ENCODE assay signal across 8 cellular contexts in genomic region chr17:978110-979093, GRCh38. TPM values are rescaled to one million over a fixed set of nuclear protein-coding genes. Genes with fewer than 3 reads are reported as not detected.
DNase-seq lines count a peak whose midpoint lies in the region; ATAC-seq and TF ChIP-seq lines count a peak whose summit lies in the region.

No MANE protein-coding gene starts in this region.

- H3K36me3 Mint-ChIP-seq in HFFc6 (ENCODE audit: low read depth), result peaks cover 18% of the 10 kb centered on the region

- H3K36me3 ChIP-seq in ACC112 (ENCODE audit: insufficient read depth, low read length), result no peaks in the 10 kb centered on the region
- no peaks in the 10 kb centered on the region for H3K36me3 ChIP-seq in brain microvascular endothelial cell (replicated peaks)
- H3K36me3 ChIP-seq in liver (ENCODE audit: control insufficient read depth in 4 of 4, insufficient read depth in 3 of 4, low read depth in 1 of 4, low read length in 3 of 4), result peaks cover 0 to 2% (median 0%) of the 10 kb centered on the region in 4 donors
- no peaks in the 10 kb centered on the region for H3K36me3 ChIP-seq in upper lobe of right lung

- H3K27me3 ChIP-seq in ACC112 (ENCODE audit: insufficient read depth, low read length) (no peaks in the 10 kb centered on the region), brain microvascular endothelial cell (replicated peaks) (no peaks in the 10 kb centered on the region), liver (ENCODE audit: control insufficient read depth in 4 of 4, insufficient read depth in 4 of 4, low read length in 3 of 4) (no peaks in the 10 kb centered on the region), upper lobe of right lung (no peaks in the 10 kb centered on the region)

- peak; percentile 3 to 11 for TF ChIP-seq RAD21 in liver (IDR thresholded peaks at IDR 0.05)

- H3K9ac ChIP-seq in liver (ENCODE audit: low read depth in 1 of 2, low read length in 2 of 2), result no peak overlapping the region

- peak; percentile 8 for ATAC-seq in upper lobe of right lung

- H3K27me3 Mint-ChIP-seq in HFFc6 (ENCODE audit: insufficient read depth), result peaks cover 1% of the 10 kb centered on the region

- no peaks in the 10 kb centered on the region for H3K9me3 ChIP-seq in liver (ENCODE audit: control insufficient read depth in 4 of 4, low read length in 3 of 4)
- no peaks in the 10 kb centered on the region for H3K9me3 ChIP-seq in upper lobe of right lung

- H3K4me3 Mint-ChIP-seq in HFFc6, result peak overlapping the region; percentile 92

- peaks cover 21% of the 10 kb centered on the region for H3K4me1 ChIP-seq in ACC112 (ENCODE audit: control insufficient read depth, insufficient read depth, low read length, unreplicated experiment)
- H3K4me1 ChIP-seq in liver (ENCODE audit: control insufficient read depth in 4 of 4, insufficient read depth in 4 of 4, low read length in 3 of 4), result peaks cover 0 to 23% (median 15%) of the 10 kb centered on the region in 4 donors
- H3K4me1 ChIP-seq in upper lobe of right lung, result peaks cover 15% of the 10 kb centered on the region

- peak overlapping the region; percentile 67 for H2AFZ ChIP-seq in ACC112 (ENCODE audit: low read length, unreplicated experiment)

- H3K4me3 ChIP-seq in ACC112 (ENCODE audit: low read depth, low read length) (peak overlapping the region; percentile 82), brain microvascular endothelial cell (ENCODE audit: low read depth, low read length) (peak overlapping the region; percentile 56), liver (ENCODE audit: low read depth in 1 of 3, low read length in 3 of 3) (peak overlapping the region; percentile 2 to 79 (median 55)), upper lobe of right lung (peak overlapping the region; percentile 73)

- intact Hi-C loops in upper lobe of right lung (cut with DNase I), result loop anchor here (5.0 kb wide), 1 partner anchor 176 kb away; no protein-coding TSS in a partner anchor

- 6% methylated on average over 72 of the region's 72 CpGs for WGBS in liver

- TF ChIP-seq CTCF in HFFc6 (IDR thresholded peaks at IDR 0.05) (no peak), brain microvascular endothelial cell (IDR thresholded peaks at IDR 0.05; ENCODE audit: low read depth, low read length, missing control alignments) (no peak), liver (IDR thresholded peaks at IDR 0.05; ENCODE audit: low read depth, low read length, missing input control) (no peak), upper lobe of right lung (IDR thresholded peaks at IDR 0.05) (no peak)

- peaks cover 28% of the 10 kb centered on the region for H3K79me2 ChIP-seq in ACC112 (ENCODE audit: control insufficient read depth, insufficient read depth, low read length, unreplicated experiment)

- H3K27ac Mint-ChIP-seq in HFFc6, result peak overlapping the region; percentile 80

- DNase-seq in HFFc6, result peak; percentile 25
- DNase-seq in brain microvascular endothelial cell, result no peak
- DNase-seq in upper lobe of right lung, result peak; percentile 77
- DNase-seq in cerebellar nuclear complex (lab: John Stamatoyannopoulos, UW), result no peak
- DNase-seq in COLO668 (lab: John Stamatoyannopoulos, UW; ENCODE audit: unreplicated experiment), result no peak
- DNase-seq in 8988T, result no peak

- H3K9me3 Mint-ChIP-seq in HFFc6, result no peaks in the 10 kb centered on the region

- H3K27ac ChIP-seq in ACC112 (ENCODE audit: low read depth, low read length) (peak overlapping the region; percentile 5; the same call in 1 of the 2 replicates), brain microvascular endothelial cell (no peak overlapping the region), liver (ENCODE audit: low read depth in 1 of 2, low read length in 2 of 2) (peak overlapping the region in 1 of 2 donors; percentile 25), upper lobe of right lung (peak overlapping the region; percentile 58)

- in situ Hi-C loops in brain microvascular endothelial cell (cut with HindIII; ENCODE audit: low pct_ligation_motif_present, low sequenced_read_pairs), result loop anchor here (25.0 kb wide), 1 partner anchor 191 kb away; the partner anchor contains the start of genes GLOD4 and MRM3

- peaks cover 50% of the 10 kb centered on the region for H3K4me1 Mint-ChIP-seq in HFFc6 (ENCODE audit: low read depth)

TF ChIP-seq in liver, 16 proteins besides CTCF, POLR2A, EP300 and RAD21:
- TF ChIP-seq EGR1 (IDR thresholded peaks at IDR 0.05; ENCODE audit: low read depth in 2 of 2) (no peak), JUND (IDR thresholded peaks at IDR 0.05) (no peak), NR2F2 (IDR thresholded peaks at IDR 0.05) (no peak), FOXA1 (IDR thresholded peaks at IDR 0.05) (no peak), HNF4A (conservative IDR thresholded peaks at IDR 0.05) (no peak), GABPA (IDR thresholded peaks at IDR 0.05 in 1 of 2, conservative IDR thresholded peaks at IDR 0.05 in 1 of 2) (no peak), ATF3 (IDR thresholded peaks at IDR 0.05) (no peak), HNF4G (IDR thresholded peaks at IDR 0.05) (no peak), MAX (IDR thresholded peaks at IDR 0.05) (no peak), YY1 (IDR thresholded peaks at IDR 0.05) (no peak), ZBTB33 (IDR thresholded peaks at IDR 0.05) (no peak), SP1 (IDR thresholded peaks at IDR 0.05) (no peak), TAF1 (conservative IDR thresholded peaks at IDR 0.05) (no peak), RXRA (IDR thresholded peaks at IDR 0.05) (no peak), REST (IDR thresholded peaks at IDR 0.05) (no peak)

RNA-seq across cellular contexts. Expression of gene NXN, which starts 1.2 kb away (rescaled TPM):
- total RNA-seq in HFFc6 (2021; fragmentation: NEBNext Ultra II Directional; extraction: Animal tissue kit (Norgen Biotek cat#: 25700)), result 10 to 100 TPM; 81.7 to 93.8 (median 92.2) TPM
- 1 to 10 TPM; 2.3 to 4.2 TPM for total RNA-seq in liver
- polyA plus RNA-seq in liver, result 1 to 10 TPM; 2.5 to 4.5 TPM
- 57.3 TPM for total RNA-seq in upper lobe of right lung

RNA-seq across cellular contexts. Expression of gene TIMM22, which starts 18.5 kb away (rescaled TPM):
- 10 to 100 TPM; 16.8 to 21.5 (median 18.2) TPM for total RNA-seq in HFFc6 (2021; fragmentation: NEBNext Ultra II Directional; extraction: Animal tissue kit (Norgen Biotek cat#: 25700))
- 1 to 10 TPM; 4.4 to 5.0 TPM for total RNA-seq in liver
- polyA plus RNA-seq in liver, result 1 to 10 TPM; 4.4 to 4.7 TPM
- total RNA-seq in upper lobe of right lung, result 10.7 TPM

Comparison
In these comparisons a context has a peak if more than half of its experiments do, and no peak if none do; other contexts are left out.
1. DNase-seq: peak in HFFc6 (single experiment) and upper lobe of right lung (single experiment); none in brain microvascular endothelial cell (single experiment), cerebellar nuclear complex (0 of 2), COLO668 (single experiment) and 8988T (single experiment).
2. RNA of gene NXN, which starts 1.2 kb away (total RNA-seq): 81.7 to 93.8 TPM in HFFc6 and 57.3 TPM in upper lobe of right lung (single experiment); 2.3 to 4.2 TPM in liver; every median in the first group is over 10 times any median in the second.
3. Peak in every context shown above with its lines, with median percentiles within 50 percentile points of each other: H3K4me3 ChIP-seq.